ENCODE assay signal across 2 cellular contexts in genomic region chr1:54080598-54081049, GRCh38.
A peak's percentile ranks its signal among the peaks of the same experiment; 100 is the strongest.
TF ChIP-seq lines count a peak whose summit lies in the region.

No MANE protein-coding gene starts in this region.

TF ChIP-seq in WTC11, 78 proteins besides CTCF, POLR2A, EP300 and RAD21:
- no peak for TF ChIP-seq ESRRA (CRISPR knock-in tag; IDR thresholded peaks at IDR 0.05; ENCODE audit: borderline replicate concordance)
- 0 out of 2 replicates have a peak, but pooled peaks have one; percentile 17 for TF ChIP-seq GABPB1 (CRISPR knock-in tag; IDR thresholded peaks at IDR 0.05)

TF ChIP-seq in HepG2, 621 proteins besides CTCF, POLR2A, EP300 and RAD21 (continues in another document):
- no peak for TF ChIP-seq JDP2 (CRISPR knock-in tag; IDR thresholded peaks at IDR 0.05; ENCODE audit: borderline replicate concordance)
- TF ChIP-seq ERF (CRISPR knock-in tag; IDR thresholded peaks at IDR 0.05), result 0 out of 2 replicates have a peak, but pooled peaks have one; percentile 39
- no peak for TF ChIP-seq PAF1 (CRISPR knock-in tag; IDR thresholded peaks at IDR 0.05)
- TF ChIP-seq THAP8 (CRISPR knock-in tag; IDR thresholded peaks at IDR 0.05; ENCODE audit: borderline replicate concordance), result no peak
- no peak for TF ChIP-seq MAFK (conservative IDR thresholded peaks at IDR 0.05 in 1 of 2, IDR thresholded peaks at IDR 0.05 in 1 of 2; ENCODE audit: low read length in 2 of 2)
- no peak for TF ChIP-seq MBD4 (IDR thresholded peaks at IDR 0.05; ENCODE audit: borderline replicate concordance, low read length)
- TF ChIP-seq SNAPC2 (CRISPR knock-in tag; IDR thresholded peaks at IDR 0.05), result no peak
- TF ChIP-seq NFKB2 (CRISPR knock-in tag; IDR thresholded peaks at IDR 0.05; ENCODE audit: borderline replicate concordance), result no peak
- TF ChIP-seq SKI (IDR thresholded peaks at IDR 0.05; ENCODE audit: partially characterized antibody), result peak; percentile 70
- no peak for TF ChIP-seq MED8 (CRISPR knock-in tag; IDR thresholded peaks at IDR 0.05; ENCODE audit: insufficient replicate concordance)
- TF ChIP-seq DNMT1 (CRISPR knock-in tag; IDR thresholded peaks at IDR 0.05), result no peak
- TF ChIP-seq ELK4 (CRISPR knock-in tag; IDR thresholded peaks at IDR 0.05; ENCODE audit: borderline replicate concordance), result no peak
- no peak for TF ChIP-seq ZBTB10 (CRISPR knock-in tag; IDR thresholded peaks at IDR 0.05; ENCODE audit: borderline replicate concordance)
- no peak for TF ChIP-seq STAT6 (CRISPR knock-in tag; IDR thresholded peaks at IDR 0.05; ENCODE audit: borderline replicate concordance)
- TF ChIP-seq EZH2 (conservative IDR thresholded peaks at IDR 0.05; ENCODE audit: low read depth, low read length), result no peak
- peak; percentile 50; the same call in 1 of the 2 replicates for TF ChIP-seq ATF2 (CRISPR knock-in tag; IDR thresholded peaks at IDR 0.05)
- TF ChIP-seq IKZF1 (IDR thresholded peaks at IDR 0.05), result no peak
- no peak for TF ChIP-seq ZBTB33 (CRISPR knock-in tag; IDR thresholded peaks at IDR 0.05)
- no peak for TF ChIP-seq MAF1 (CRISPR knock-in tag; IDR thresholded peaks at IDR 0.05; ENCODE audit: borderline replicate concordance)
- TF ChIP-seq RXRB (CRISPR knock-in tag; IDR thresholded peaks at IDR 0.05; ENCODE audit: borderline replicate concordance), result peak; percentile 96
- no peak for TF ChIP-seq CHD2 (IDR thresholded peaks at IDR 0.05; ENCODE audit: low read depth, low read length)
- TF ChIP-seq HNF4G (IDR thresholded peaks at IDR 0.05; ENCODE audit: borderline replicate concordance, low read depth, low read length), result no peak
- TF ChIP-seq HNF4G (CRISPR knock-in tag; IDR thresholded peaks at IDR 0.05; ENCODE audit: borderline replicate concordance, low read depth), result no peak
- no peak for TF ChIP-seq ZNF503 (CRISPR knock-in tag; IDR thresholded peaks at IDR 0.05)
- no peak for TF ChIP-seq MXI1 (IDR thresholded peaks at IDR 0.05; ENCODE audit: borderline replicate concordance, low read depth, low read length)
- TF ChIP-seq CCAR2 (optimal IDR thresholded peaks at IDR 0.05; ENCODE audit: low read depth, low read length), result no peak
- TF ChIP-seq ZNF841 (CRISPR knock-in tag; IDR thresholded peaks at IDR 0.05; ENCODE audit: borderline replicate concordance), result no peak
- TF ChIP-seq ZFP36L1 (CRISPR knock-in tag; IDR thresholded peaks at IDR 0.05), result no peak
- TF ChIP-seq CAMTA2 (CRISPR knock-in tag; IDR thresholded peaks at IDR 0.05; ENCODE audit: borderline replicate concordance), result no peak
- TF ChIP-seq ZMAT3 (CRISPR knock-in tag; conservative IDR thresholded peaks at IDR 0.05), result no peak
- no peak for TF ChIP-seq TSC22D2 (CRISPR knock-in tag; IDR thresholded peaks at IDR 0.05; ENCODE audit: borderline replicate concordance)
- TF ChIP-seq CEBPB (IDR thresholded peaks at IDR 0.05; ENCODE audit: borderline replicate concordance, low read depth, low read length), result peak; percentile 61; the same call in 1 of the 2 replicates
- TF ChIP-seq ZNF850 (CRISPR knock-in tag; conservative IDR thresholded peaks at IDR 0.05), result no peak
- no peak for TF ChIP-seq MXD3 (CRISPR knock-in tag; IDR thresholded peaks at IDR 0.05)
- TF ChIP-seq RARA (CRISPR knock-in tag; IDR thresholded peaks at IDR 0.05), result peak; percentile 98
- no peak for TF ChIP-seq PREB (CRISPR knock-in tag; IDR thresholded peaks at IDR 0.05)
- no peak for TF ChIP-seq SIN3A (IDR thresholded peaks at IDR 0.05; ENCODE audit: borderline replicate concordance, low read depth, low read length)
- peak; percentile 51; the same call in 1 of the 2 replicates for TF ChIP-seq ZNF724P (CRISPR knock-in tag; IDR thresholded peaks at IDR 0.05; ENCODE audit: borderline replicate concordance)
- 0 out of 2 replicates have a peak, but pooled peaks have one; percentile 38 for TF ChIP-seq ZNF430 (CRISPR knock-in tag; IDR thresholded peaks at IDR 0.05)
- TF ChIP-seq GFI1 (CRISPR knock-in tag; IDR thresholded peaks at IDR 0.05; ENCODE audit: borderline replicate concordance), result peak; percentile 53; the same call in 1 of the 2 replicates
- TF ChIP-seq SAP130 (CRISPR knock-in tag; IDR thresholded peaks at IDR 0.05; ENCODE audit: low read depth), result peak; percentile 41; the same call in 1 of the 2 replicates
- TF ChIP-seq RCOR2 (CRISPR knock-in tag; IDR thresholded peaks at IDR 0.05), result peak; percentile 51; the same call in 1 of the 2 replicates
- no peak for TF ChIP-seq NRL (CRISPR knock-in tag; IDR thresholded peaks at IDR 0.05; ENCODE audit: borderline replicate concordance)
- TF ChIP-seq HINFP (CRISPR knock-in tag; IDR thresholded peaks at IDR 0.05; ENCODE audit: low read depth), result no peak
- 0 out of 2 replicates have a peak, but pooled peaks have one; percentile 55 for TF ChIP-seq NFIC (IDR thresholded peaks at IDR 0.05; ENCODE audit: low read length)
- TF ChIP-seq MEIS2 (CRISPR knock-in tag; IDR thresholded peaks at IDR 0.05), result no peak
- TF ChIP-seq E2F2 (CRISPR knock-in tag; IDR thresholded peaks at IDR 0.05; ENCODE audit: borderline replicate concordance), result no peak
- no peak for TF ChIP-seq SMAD9 (CRISPR knock-in tag; IDR thresholded peaks at IDR 0.05)
